In genomic region chr4:87304659-87305277, GRCh38 we compare ENCODE assay signal across 16 cellular contexts. TPM values are rescaled to one million over a fixed set of nuclear protein-coding genes. Genes with fewer than 3 reads are reported as not detected.
A peak's percentile ranks its signal among the peaks of the same experiment; 100 is the strongest.
DNase-seq lines count a peak whose midpoint lies in the region; ATAC-seq, FAIRE-seq and TF ChIP-seq lines count a peak whose summit lies in the region.
"Had no signal": no experiment of that assay in that cellular context is flagged by ENCODE, and none has a peak within 500 bp of the region (broad histone marks: within the 10 kb centered on the region; RNA-seq: fewer than 3 reads in every experiment).

No MANE protein-coding gene starts in this region.

- peaks cover 10% of the 10 kb centered on the region; the same call in 1 of the 2 replicates for H3F3A ChIP-seq in PC-9 (ENCODE audit: insufficient read depth, low read depth)

- intact Hi-C loops in PC-9 (cut with micrococcal nuclease; ENCODE audit: unreplicated experiment) = no loop called here

- FAIRE-seq in GM19239 (lab: Jason Lieb, UNC) = no peak
- FAIRE-seq: A204.1 had no signal

- H3K4me3 ChIP-seq in PC-9 = peak overlapping the region; percentile 13; the same call in 1 of the 2 replicates
- no peak overlapping the region for H3K4me3 ChIP-seq in fibroblast of the aortic adventitia (ENCODE audit: low read depth, low read length)
- peak overlapping the region; percentile 25 for H3K4me3 ChIP-seq in thoracic aorta
- H3K4me3 ChIP-seq: gastroesophageal sphincter, SJCRH30 had no signal

- H4K20me1 ChIP-seq in PC-9 (ENCODE audit: insufficient read depth) = no peaks in the 10 kb centered on the region

- H3K27ac ChIP-seq in PC-9 (0 out of 2 replicates have a peak overlapping the region, but pooled peaks have one; percentile 7), thoracic aorta (peak overlapping the region in 1 of 2 donors; percentile 51)
- H3K27ac ChIP-seq: gastroesophageal sphincter, SJCRH30 had no signal

- peak overlapping the region; percentile 57 for H3K4me2 ChIP-seq in PC-9

- POLR2A ChIA-PET in PC-9 (lab: Charles Lee; ENCODE audit: unreplicated experiment) = interaction anchor here (0.6 to 0.7 kb wide), 3 partner anchors 9 to 646 kb away, joined by 3 to 7 read pairs (median 6); no protein-coding TSS in a partner anchor

- TF ChIP-seq CTCF in PC-9 (conservative IDR thresholded peaks at IDR 0.05) = no peak
- no peak for TF ChIP-seq CTCF in fibroblast of the aortic adventitia (IDR thresholded peaks at IDR 0.05; ENCODE audit: insufficient read depth, low read length)
- TF ChIP-seq CTCF in thoracic aorta (IDR thresholded peaks at IDR 0.05) = no peak

- H3K79me2 ChIP-seq in PC-9 (ENCODE audit: low read depth) = no peaks in the 10 kb centered on the region

- H3K36me3 ChIP-seq in PC-9 (ENCODE audit: low read depth) (no peaks in the 10 kb centered on the region), thoracic aorta (no peaks in the 10 kb centered on the region)
- H3K36me3 ChIP-seq: gastroesophageal sphincter, SJCRH30 had no signal

- H3K4me1 ChIP-seq in PC-9 (replicated peaks; ENCODE audit: insufficient read depth) = peaks cover 14% of the 10 kb centered on the region
- H3K4me1 ChIP-seq in thoracic aorta (ENCODE audit: control insufficient read depth in 1 of 2, low read depth in 2 of 2) = peaks cover 8 to 19% of the 10 kb centered on the region in 2 donors
- H3K4me1 ChIP-seq: gastroesophageal sphincter, SJCRH30 had no signal

- ATAC-seq in thoracic aorta (ENCODE audit: insufficient number of reproducible peaks, low FRiP score, low read depth) = no peak
- no peak for ATAC-seq in HG03457 (IDR thresholded peaks at IDR 0.05; ENCODE audit: unreplicated experiment)
- ATAC-seq in stimulated activated naive CD8-positive, alpha-beta T cell treated with anti-CD3 and anti-CD28 coated beads, Interleukin-15, Interleukin-2, amounts not matched to agents 100 U/mL and 50 U/mL, for 24 hours = no peak
- ATAC-seq: gastroesophageal sphincter had no signal

- no TSS peak for BruUV-seq in PC-9 (replicated peaks; lab: Mats Ljungman, UMichigan)

- no peaks in the 10 kb centered on the region; the same call in 1 of the 2 replicates for H3K9me3 ChIP-seq in PC-9 (ENCODE audit: insufficient read depth, low read depth)
- no peaks in the 10 kb centered on the region for H3K9me3 ChIP-seq in thoracic aorta
- H3K9me3 ChIP-seq: gastroesophageal sphincter, SJCRH30 had no signal

- DNase-seq in NCI-H1436 (lab: John Stamatoyannopoulos, UW) = peak; percentile 11
- no peak for DNase-seq in NCI-H1436 treated with DMSO at 0.1 percent for 48 hours (lab: John Stamatoyannopoulos, UW)
- peak; percentile 14 to 87 for DNase-seq in PC-9
- peak; percentile 52 for DNase-seq in fibroblast of the aortic adventitia (ENCODE audit: low read depth)
- no peak for DNase-seq in thoracic aorta (ENCODE audit: low spot score)
- DNase-seq in GM19239 (ENCODE audit: insufficient read length, low spot score) = no peak
- DNase-seq in stimulated activated naive CD8-positive, alpha-beta T cell treated with anti-CD3 and anti-CD28 coated beads, Interleukin-15, Interleukin-2, amounts not matched to agents 100 U/mL and 50 U/mL, for 24 hours = no peak
- DNase-seq: activated naive CD8-positive, alpha-beta T cell treated with anti-CD3 and anti-CD28 coated beads for 36 hours; COR-L47; NCI-H1092; NCI-H82; substantia nigra had no signal

- CTCF ChIA-PET in PC-9 (lab: Charles Lee) = interaction anchor here (0.6 to 0.7 kb wide), 2 partner anchors 154 to 207 kb away, joined by 3 to 5 read pairs; no protein-coding TSS in a partner anchor

- H3K27me3 ChIP-seq in PC-9 (ENCODE audit: insufficient read depth, low read depth) (no peaks in the 10 kb centered on the region), thoracic aorta (replicated peaks; ENCODE audit: insufficient read depth) (no peaks in the 10 kb centered on the region)
- H3K27me3 ChIP-seq: gastroesophageal sphincter, SJCRH30 had no signal

- H2AFZ ChIP-seq in PC-9 = no peak overlapping the region

- no peaks in the 10 kb centered on the region for H3K9me2 ChIP-seq in PC-9 (ENCODE audit: insufficient read depth)

RNA-seq across cellular contexts. Expression of gene HSD17B13, which starts 17.9 kb away (rescaled TPM):
- not detected in 2 replicates for total RNA-seq in PC-9 (2021)
- total RNA-seq in fibroblast of the aortic adventitia (ENCODE audit: low replicate concordance) = 0.18 TPM in 1 of 2 replicates, not detected in the other
- total RNA-seq in thoracic aorta = under 1 TPM; 0.54 to 0.71 TPM
- total RNA-seq: activated naive CD8-positive, alpha-beta T cell treated with anti-CD3 and anti-CD28 coated beads for 36 hours; SJCRH30 had no signal

Comparison
In these comparisons a context has a peak if more than half of its experiments do, and no peak if none do; other contexts are left out.
1. DNase-seq: peak in NCI-H1436 (single experiment), PC-9 (2 of 2) and fibroblast of the aortic adventitia (single experiment); none in NCI-H1436 treated with DMSO at 0.1 percent for 48 hours (single experiment), thoracic aorta (single experiment), GM19239 (single experiment) and stimulated activated naive CD8-positive, alpha-beta T cell treated with anti-CD3 and anti-CD28 coated beads, Interleukin-15, Interleukin-2, amounts not matched to agents 100 U/mL and 50 U/mL, for 24 hours (single experiment).